ENCODE assay signal across 11 cellular contexts in the genomic region with DNA sequence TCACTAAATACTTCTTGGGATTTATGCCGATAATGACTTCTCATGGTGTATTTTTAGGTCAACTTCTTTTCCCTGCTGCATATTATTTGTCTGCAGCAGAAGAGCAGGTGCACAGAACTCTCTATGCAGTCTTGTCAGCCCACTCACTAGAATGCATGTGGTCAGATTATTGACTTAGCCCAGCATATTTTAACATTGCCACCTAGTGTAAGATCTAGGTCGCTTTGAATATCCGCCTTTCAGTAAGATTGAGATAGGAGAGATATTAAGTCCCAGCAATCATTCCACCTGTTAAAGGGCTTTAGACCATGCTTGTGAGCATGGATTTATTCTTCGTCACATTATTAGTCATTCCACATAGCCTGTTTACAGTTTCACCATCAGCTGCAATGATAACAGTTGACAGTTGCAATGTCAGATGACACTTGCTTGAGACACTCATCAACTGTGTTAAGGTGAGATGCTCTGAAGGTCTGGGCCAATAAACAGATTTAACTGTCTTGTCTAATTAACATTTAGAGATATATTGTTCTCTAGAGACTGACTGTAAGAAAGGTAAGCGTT.
DNase-seq lines count a peak whose midpoint lies in the region; ATAC-seq, FAIRE-seq and TF ChIP-seq lines count a peak whose summit lies in the region.
"Had no signal": no experiment of that assay in that cellular context is flagged by ENCODE, and none has a peak within 500 bp of the region (broad histone marks: within the 10 kb centered on the region; RNA-seq: fewer than 3 reads in every experiment).

No MANE protein-coding gene starts in this region.

- H3K79me2 ChIP-seq in GM23338 (replicated peaks; ENCODE audit: insufficient read depth), result no peaks in the 10 kb centered on the region

- no peaks in the 10 kb centered on the region for H3K27me3 ChIP-seq in GM23338 (ENCODE audit: insufficient read depth)
- no peaks in the 10 kb centered on the region for H3K27me3 ChIP-seq in bronchial epithelial cell (ENCODE audit: control insufficient read depth, insufficient read depth, low read length)
- H3K27me3 ChIP-seq: stomach had no signal

- H3K27ac Mint-ChIP-seq in GM23338 (no peak overlapping the region), nephron (peak overlapping the region in 1 of 3 experiments; percentile 6)
- no peak overlapping the region for H3K27ac Mint-ChIP-seq in stimulated activated effector memory CD8-positive, alpha-beta T cell treated with anti-CD3 and anti-CD28 coated beads, Interleukin-12 subunit alpha, Interleukin-12 subunit beta, amount 100 ng/mL, for 72 hours
- H3K27ac Mint-ChIP-seq: immature natural killer cell had no signal

- H3K4me2 ChIP-seq in GM23338, result no peak overlapping the region

- no peaks in the 10 kb centered on the region for H3K4me1 ChIP-seq in GM23338 (ENCODE audit: insufficient read depth)

- H3K27me3 Mint-ChIP-seq in GM23338 (ENCODE audit: insufficient read depth, low read depth, poor library complexity) (no peaks in the 10 kb centered on the region), nephron (ENCODE audit: low read depth) (no peaks in the 10 kb centered on the region)

- H3K4me3 Mint-ChIP-seq in GM23338 (no peak overlapping the region), nephron (peak overlapping the region in 1 of 3 experiments; percentile 26)
- H3K4me3 Mint-ChIP-seq in stimulated activated effector memory CD8-positive, alpha-beta T cell treated with anti-CD3 and anti-CD28 coated beads, Interleukin-12 subunit alpha, Interleukin-12 subunit beta, amount 100 ng/mL, for 72 hours, result no peak overlapping the region
- H3K4me3 Mint-ChIP-seq: immature natural killer cell had no signal

- H3K9me2 ChIP-seq in GM23338 (ENCODE audit: insufficient read depth), result no peaks in the 10 kb centered on the region

- H3K9me3 Mint-ChIP-seq in GM23338 (no peaks in the 10 kb centered on the region), nephron (no peaks in the 10 kb centered on the region)
- no peaks in the 10 kb centered on the region for H3K9me3 Mint-ChIP-seq in stimulated activated effector memory CD8-positive, alpha-beta T cell treated with anti-CD3 and anti-CD28 coated beads, Interleukin-12 subunit alpha, Interleukin-12 subunit beta, amount 100 ng/mL, for 72 hours
- H3K9me3 Mint-ChIP-seq: immature natural killer cell had no signal

- DNase-seq in GM23338 (ENCODE audit: low spot score), result no peak
- peak; percentile 43 for DNase-seq in NCI-H146 treated with DMSO at 0.1 percent for 48 hours (lab: John Stamatoyannopoulos, UW; ENCODE audit: unreplicated experiment)
- DNase-seq in bronchial epithelial cell (ENCODE audit: low read depth), result peak; percentile 27
- no peak for DNase-seq in stimulated activated effector memory CD8-positive, alpha-beta T cell treated with anti-CD3 and anti-CD28 coated beads, Interleukin-12 subunit alpha, Interleukin-12 subunit beta, amount 100 ng/mL, for 72 hours (ENCODE audit: low spot score in 2 of 2)
- DNase-seq: immature natural killer cell, stomach had no signal

- H3K36me3 ChIP-seq in GM23338 (ENCODE audit: insufficient read depth) (no peaks in the 10 kb centered on the region), bronchial epithelial cell (ENCODE audit: control insufficient read depth, insufficient read depth, low read length) (no peaks in the 10 kb centered on the region)
- H3K36me3 ChIP-seq: stomach had no signal

- H2AFZ ChIP-seq in GM23338, result no peak overlapping the region

- peak; percentile 20 to 54; a peak in 2 of 4 replicates for TF ChIP-seq CTCF in GM23338 (conservative IDR thresholded peaks at IDR 0.05; ENCODE audit: low read depth in 2 of 2)
- TF ChIP-seq CTCF in bronchial epithelial cell (IDR thresholded peaks at IDR 0.05; ENCODE audit: insufficient read depth, low read length, severe bottlenecking), result peak; percentile 28
- peak in 2 of 3 experiments; percentile 21 to 22 for TF ChIP-seq CTCF in nephron (IDR thresholded peaks at IDR 0.05; ENCODE audit: unreplicated experiment in 3 of 3)

- H3K4me1 Mint-ChIP-seq in GM23338 (no peaks in the 10 kb centered on the region), nephron (peaks cover 37% of the 10 kb centered on the region)
- no peaks in the 10 kb centered on the region for H3K4me1 Mint-ChIP-seq in stimulated activated effector memory CD8-positive, alpha-beta T cell treated with anti-CD3 and anti-CD28 coated beads, Interleukin-12 subunit alpha, Interleukin-12 subunit beta, amount 100 ng/mL, for 72 hours
- H3K4me1 Mint-ChIP-seq: immature natural killer cell had no signal

- FAIRE-seq in bronchial epithelial cell (lab: Jason Lieb, UNC), result no peak
- FAIRE-seq: RCC 7860 had no signal

- H3K27ac ChIP-seq in GM23338 (ENCODE audit: low read depth), result no peak overlapping the region
- H3K27ac ChIP-seq: stomach had no signal

- H3K4me3 ChIP-seq in GM23338 (no peak overlapping the region), bronchial epithelial cell (ENCODE audit: low read depth, low read length) (no peak overlapping the region)
- H3K4me3 ChIP-seq: stomach had no signal

- ATAC-seq in GM23338 (no peak), GM18868 (IDR thresholded peaks at IDR 0.05; ENCODE audit: unreplicated experiment) (no peak), GM21717 (IDR thresholded peaks at IDR 0.05; ENCODE audit: unreplicated experiment) (no peak), HG03378 (IDR thresholded peaks at IDR 0.05; ENCODE audit: unreplicated experiment) (no peak)
- no peak for ATAC-seq in stimulated activated effector memory CD8-positive, alpha-beta T cell treated with anti-CD3 and anti-CD28 coated beads, Interleukin-12 subunit alpha, Interleukin-12 subunit beta, amount 100 ng/mL, for 72 hours

- H4K20me1 ChIP-seq in GM23338 (replicated peaks; ENCODE audit: insufficient read depth), result no peaks in the 10 kb centered on the region

- no peaks in the 10 kb centered on the region for H3K36me3 Mint-ChIP-seq in GM23338 (ENCODE audit: low read depth)
- H3K36me3 Mint-ChIP-seq in nephron (ENCODE audit: low read depth), result no peaks in the 10 kb centered on the region
- no peaks in the 10 kb centered on the region for H3K36me3 Mint-ChIP-seq in stimulated activated effector memory CD8-positive, alpha-beta T cell treated with anti-CD3 and anti-CD28 coated beads, Interleukin-12 subunit alpha, Interleukin-12 subunit beta, amount 100 ng/mL, for 72 hours
- H3K36me3 Mint-ChIP-seq: immature natural killer cell had no signal

- no peaks in the 10 kb centered on the region for H3F3A ChIP-seq in GM23338 (replicated peaks; ENCODE audit: low read depth)

TF ChIP-seq in GM23338, 12 proteins besides CTCF, POLR2A, EP300 and RAD21:
- TF ChIP-seq JUNB (IDR thresholded peaks at IDR 0.05; ENCODE audit: unreplicated experiment) (no peak), CREB1 (CRISPR knock-in tag; IDR thresholded peaks at IDR 0.05; ENCODE audit: low read depth) (no peak), NANOG (IDR thresholded peaks at IDR 0.05; ENCODE audit: borderline replicate concordance) (no peak), ZNF114 (CRISPR knock-in tag; IDR thresholded peaks at IDR 0.05) (no peak)

Comparison
In these comparisons a context has a peak if more than half of its experiments do, and no peak if none do; other contexts are left out.
1. DNase-seq: peak in NCI-H146 treated with DMSO at 0.1 percent for 48 hours (single experiment) and bronchial epithelial cell (single experiment); none in GM23338 (single experiment) and stimulated activated effector memory CD8-positive, alpha-beta T cell treated with anti-CD3 and anti-CD28 coated beads, Interleukin-12 subunit alpha, Interleukin-12 subunit beta, amount 100 ng/mL, for 72 hours (0 of 2).
2. Peak in every context shown above with its lines, with median percentiles within 50 percentile points of each other: CTCF ChIP-seq.